In the genomic region with DNA sequence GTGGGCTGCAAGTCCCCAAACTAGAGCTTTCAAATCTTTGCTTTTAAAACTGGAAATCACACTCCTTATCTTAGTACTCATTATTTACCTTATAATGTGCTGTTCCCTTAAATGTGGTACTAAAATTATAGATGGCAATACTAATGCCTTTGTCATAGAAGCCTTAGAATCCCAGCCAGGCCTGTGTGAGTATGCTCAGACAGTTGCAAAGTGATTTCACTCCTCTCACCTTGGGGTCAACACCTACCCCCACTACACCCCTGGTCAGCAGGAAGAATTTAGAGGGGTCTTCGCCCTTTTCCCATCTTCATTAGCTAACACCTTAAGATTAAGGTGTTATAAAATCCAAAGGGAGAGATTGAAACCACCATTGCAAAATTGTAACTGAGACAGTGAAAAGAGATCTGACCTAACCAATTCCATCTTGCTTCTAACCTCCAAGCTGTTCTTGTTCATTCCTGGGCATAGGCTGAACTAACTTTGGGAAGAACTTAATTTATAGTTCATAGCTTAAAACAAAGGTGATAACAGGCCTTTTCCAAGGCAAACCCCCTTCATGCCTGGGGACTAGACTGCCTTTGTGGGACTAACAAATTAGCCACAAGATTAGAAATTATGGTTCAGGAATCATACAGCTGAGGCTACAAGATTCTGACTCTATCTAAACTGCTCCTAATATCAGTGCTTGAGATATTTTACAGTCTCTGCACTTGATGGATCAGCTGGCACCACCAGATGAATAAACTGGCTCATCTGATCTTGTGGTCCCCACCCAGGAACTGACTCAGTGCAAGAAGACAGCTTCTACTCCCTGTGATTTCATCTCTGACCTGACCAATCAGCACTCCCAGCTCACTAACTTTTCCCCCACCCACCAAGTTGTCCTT, we compare ENCODE assay signal across 1 cellular context.
TF ChIP-seq lines count a peak whose summit lies in the region.

No MANE protein-coding gene starts in this region.

TF ChIP-seq in K562, 482 proteins besides CTCF, POLR2A, EP300 and RAD21 (continued from another document):
- TF ChIP-seq, protein P1, sequence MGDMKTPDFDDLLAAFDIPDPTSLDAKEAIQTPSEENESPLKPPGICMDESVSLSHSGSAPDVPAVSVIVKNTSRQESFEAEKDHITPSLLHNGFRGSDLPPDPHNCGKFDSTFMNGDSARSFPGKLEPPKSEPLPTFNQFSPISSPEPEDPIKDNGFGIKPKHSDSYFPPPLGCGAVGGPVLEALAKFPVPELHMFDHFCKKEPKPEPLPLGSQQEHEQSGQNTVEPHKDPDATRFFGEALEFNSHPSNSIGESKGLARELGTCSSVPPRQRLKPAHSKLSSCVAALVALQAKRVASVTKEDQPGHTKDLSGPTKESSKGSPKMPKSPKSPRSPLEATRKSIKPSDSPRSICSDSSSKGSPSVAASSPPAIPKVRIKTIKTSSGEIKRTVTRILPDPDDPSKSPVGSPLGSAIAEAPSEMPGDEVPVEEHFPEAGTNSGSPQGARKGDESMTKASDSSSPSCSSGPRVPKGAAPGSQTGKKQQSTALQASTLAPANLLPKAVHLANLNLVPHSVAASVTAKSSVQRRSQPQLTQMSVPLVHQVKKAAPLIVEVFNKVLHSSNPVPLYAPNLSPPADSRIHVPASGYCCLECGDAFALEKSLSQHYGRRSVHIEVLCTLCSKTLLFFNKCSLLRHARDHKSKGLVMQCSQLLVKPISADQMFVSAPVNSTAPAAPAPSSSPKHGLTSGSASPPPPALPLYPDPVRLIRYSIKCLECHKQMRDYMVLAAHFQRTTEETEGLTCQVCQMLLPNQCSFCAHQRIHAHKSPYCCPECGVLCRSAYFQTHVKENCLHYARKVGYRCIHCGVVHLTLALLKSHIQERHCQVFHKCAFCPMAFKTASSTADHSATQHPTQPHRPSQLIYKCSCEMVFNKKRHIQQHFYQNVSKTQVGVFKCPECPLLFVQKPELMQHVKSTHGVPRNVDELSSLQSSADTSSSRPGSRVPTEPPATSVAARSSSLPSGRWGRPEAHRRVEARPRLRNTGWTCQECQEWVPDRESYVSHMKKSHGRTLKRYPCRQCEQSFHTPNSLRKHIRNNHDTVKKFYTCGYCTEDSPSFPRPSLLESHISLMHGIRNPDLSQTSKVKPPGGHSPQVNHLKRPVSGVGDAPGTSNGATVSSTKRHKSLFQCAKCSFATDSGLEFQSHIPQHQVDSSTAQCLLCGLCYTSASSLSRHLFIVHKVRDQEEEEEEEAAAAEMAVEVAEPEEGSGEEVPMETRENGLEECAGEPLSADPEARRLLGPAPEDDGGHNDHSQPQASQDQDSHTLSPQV (IDR thresholded peaks at IDR 0.05): peak; percentile 91
- peak; percentile 83 for TF ChIP-seq ETV1 (tag; conservative IDR thresholded peaks at IDR 0.05; ENCODE audit: low read depth)
- no peak for TF ChIP-seq NR4A1 (CRISPR knock-in tag; IDR thresholded peaks at IDR 0.05)
- peak; percentile 78; the same call in 1 of the 2 replicates for TF ChIP-seq NR4A1 (tag; IDR thresholded peaks at IDR 0.05)
- no peak for TF ChIP-seq KAT8 (IDR thresholded peaks at IDR 0.05; ENCODE audit: low read depth)
